In genomic region chr9:100167176-100167575, GRCh38 we compare ENCODE assay signal across 14 cellular contexts.
"Had no signal": no experiment of that assay in that cellular context is flagged by ENCODE, and none has a peak within 500 bp of the region (broad histone marks: within the 10 kb centered on the region; RNA-seq: fewer than 3 reads in every experiment).

No MANE protein-coding gene starts in this region.

- ATAC-seq: activated T-cell treated with anti-CD3 and anti-CD28 coated beads, Interleukin-2, amount 50 U/mL, for 4 hours; effector memory CD8-positive, alpha-beta T cell; stimulated activated naive CD8-positive, alpha-beta T cell treated with anti-CD3 and anti-CD28 coated beads, Interleukin-15, amount 100 ng/mL, for 72 hours had no signal

- H3K27me3 ChIP-seq: adrenal gland, sigmoid colon had no signal

- H3K27ac ChIP-seq: adrenal gland, sigmoid colon, VCaP had no signal

- H3K4me3 ChIP-seq: adrenal gland, sigmoid colon had no signal

- DNase-seq: activated CD4-positive, alpha-beta memory T cell treated with anti-CD3 and anti-CD28 coated beads for 36 hours; activated effector memory CD4-positive, alpha-beta T cell treated with Interleukin-2 at 50 U/mL for 16 hours; activated T-cell treated with anti-CD3 and anti-CD28 coated beads, Interleukin-2, amount 50 U/mL, for 4 hours; adrenal gland; dermis blood vessel endothelial cell; effector memory CD8-positive, alpha-beta T cell; erythroblast; hypothalamus; sigmoid colon; stimulated activated CD4-positive, alpha-beta T cell treated with anti-CD3 and anti-CD28 coated beads, Interleukin-1b, Interleukin-23, amount 100 ng/mL, for 48 hours; stimulated activated naive CD8-positive, alpha-beta T cell treated with anti-CD3 and anti-CD28 coated beads, Interleukin-15, amount 100 ng/mL, for 72 hours; T-helper 1 cell; T1000 had no signal

- H3K9me3 ChIP-seq: adrenal gland, sigmoid colon had no signal

- H3K36me3 ChIP-seq: adrenal gland had no signal

- H3K4me1 ChIP-seq: sigmoid colon had no signal
